In the genomic region with DNA sequence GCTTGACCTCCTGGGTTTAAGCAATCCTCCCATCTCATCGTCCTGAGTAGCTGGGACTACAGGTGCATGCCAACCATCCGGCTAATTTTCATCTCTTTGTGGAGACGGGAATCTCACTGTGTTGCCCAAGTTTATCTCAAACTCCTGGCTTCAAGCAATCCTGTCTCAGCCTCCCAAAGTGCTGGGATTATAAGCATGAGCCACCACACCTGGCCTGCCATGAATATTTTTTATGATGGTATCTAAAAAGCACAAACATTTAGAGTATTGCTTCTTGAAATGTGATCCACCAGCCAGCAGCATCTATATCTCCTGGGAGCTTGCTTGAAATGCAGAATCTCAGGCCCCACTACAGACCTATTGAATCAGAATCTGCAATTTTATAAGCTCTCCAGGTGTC, we compare ENCODE assay signal across 24 cellular contexts.
"Had no signal": no experiment of that assay in that cellular context is flagged by ENCODE, and none has a peak within 500 bp of the region (broad histone marks: within the 10 kb centered on the region; RNA-seq: fewer than 3 reads in every experiment).

No MANE protein-coding gene starts in this region.

- H3K9me3 ChIP-seq: colonic mucosa, esophagus muscularis mucosa, esophagus squamous epithelium, gastrocnemius medialis, gastroesophageal sphincter, heart left ventricle, heart right ventricle had no signal

- H3K4me1 ChIP-seq: colonic mucosa, esophagus muscularis mucosa, esophagus squamous epithelium, foreskin keratinocyte, gastrocnemius medialis, gastroesophageal sphincter had no signal

- H3K27ac ChIP-seq: colonic mucosa, coronary artery, dorsolateral prefrontal cortex, epithelial cell of prostate, esophagus muscularis mucosa, esophagus squamous epithelium, foreskin keratinocyte, gastrocnemius medialis, gastroesophageal sphincter, heart left ventricle, heart right ventricle had no signal

- DNase-seq: colonic mucosa; cortex of kidney; dermis blood vessel endothelial cell; dorsolateral prefrontal cortex; effector CD4-positive, alpha-beta T cell; effector CD8-positive, alpha-beta T cell; effector memory CD4-positive, alpha-beta T cell; effector memory CD8-positive, alpha-beta T cell; endodermal cell; erythroblast; esophagus squamous epithelium; foreskin fibroblast; foreskin keratinocyte; foreskin melanocyte; gastrocnemius medialis; glutamatergic neuron; head of caudate nucleus; heart left ventricle; heart right ventricle had no signal

- H3K36me3 ChIP-seq: colonic mucosa, esophagus muscularis mucosa, esophagus squamous epithelium, gastrocnemius medialis, gastroesophageal sphincter, heart left ventricle, heart right ventricle had no signal

- H3K4me3 ChIP-seq: colonic mucosa, coronary artery, dorsolateral prefrontal cortex, esophagus muscularis mucosa, esophagus squamous epithelium, gastrocnemius medialis, gastroesophageal sphincter, heart left ventricle, heart right ventricle had no signal

- H3K27me3 ChIP-seq: colonic mucosa, dorsolateral prefrontal cortex, esophagus muscularis mucosa, gastrocnemius medialis, gastroesophageal sphincter, heart left ventricle had no signal

- ATAC-seq: effector memory CD8-positive, alpha-beta T cell; esophagus mucosa; foreskin keratinocyte; gastrocnemius medialis; gastroesophageal sphincter; heart left ventricle; heart right ventricle had no signal
